Comparison of ENCODE assay signal across 9 cellular contexts in the genomic region with DNA sequence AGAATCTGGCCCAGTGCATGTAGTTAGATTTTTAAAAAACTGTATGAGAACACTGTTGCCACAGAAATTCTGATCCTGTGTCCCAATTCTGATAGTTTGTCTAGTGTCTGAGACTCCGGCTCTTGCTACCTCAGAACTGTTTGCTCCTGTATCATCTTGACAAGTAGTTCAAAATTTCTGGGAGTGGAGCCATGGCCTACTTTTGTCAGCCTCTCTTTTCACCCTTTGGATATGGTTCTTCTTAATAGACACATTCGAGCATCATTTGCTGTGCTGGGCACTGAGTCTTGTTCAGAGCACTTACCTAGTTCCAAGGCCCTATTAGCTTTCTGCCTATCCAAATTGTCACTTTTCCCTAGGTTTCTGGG. TPM values are rescaled to one million over a fixed set of nuclear protein-coding genes. Genes with fewer than 3 reads are reported as not detected.
DNase-seq lines count a peak whose midpoint lies in the region; ATAC-seq and TF ChIP-seq lines count a peak whose summit lies in the region.
"Had no signal": no experiment of that assay in that cellular context is flagged by ENCODE, and none has a peak within 500 bp of the region (broad histone marks: within the 10 kb centered on the region; RNA-seq: fewer than 3 reads in every experiment).

No MANE protein-coding gene starts in this region.

- H3K9me3 Mint-ChIP-seq in activated naive CD4-positive, alpha-beta T cell treated with anti-CD3 and anti-CD28 coated beads, Interleukin-2, amount 10 ng/mL, durations not matched to agents 7 days and 5 days, result peaks cover 9% of the 10 kb centered on the region

- H3K27ac ChIP-seq in adrenal gland (peak overlapping the region in 3 of 5 donors; percentile 24 to 64 (median 46)), mesodermal cell (ENCODE audit: low read depth, low read length, severe bottlenecking) (peak overlapping the region; percentile 65), vagina (peak overlapping the region; percentile 13)
- H3K27ac ChIP-seq: colonic mucosa had no signal

- no peak for TF ChIP-seq POLR2A in adrenal gland (IDR thresholded peaks at IDR 0.05)
- TF ChIP-seq POLR2A in vagina (IDR thresholded peaks at IDR 0.05), result no peak

- no peak for TF ChIP-seq CTCF in adrenal gland (IDR thresholded peaks at IDR 0.05)
- no peak for TF ChIP-seq CTCF in vagina (IDR thresholded peaks at IDR 0.05)

- H3K36me3 ChIP-seq in adrenal gland (replicated peaks in 1 of 2) (peaks cover 0 to 6% of the 10 kb centered on the region in 2 donors), mesodermal cell (ENCODE audit: control insufficient read depth, insufficient read depth, low read length) (peaks cover 6% of the 10 kb centered on the region), vagina (peaks cover 0 to 19% of the 10 kb centered on the region in 2 donors)
- H3K36me3 ChIP-seq: colonic mucosa had no signal

- ATAC-seq in GM18868 (IDR thresholded peaks at IDR 0.05; ENCODE audit: unreplicated experiment) (no peak), HG02588 (IDR thresholded peaks at IDR 0.05; ENCODE audit: unreplicated experiment) (no peak)

- peaks cover 50% of the 10 kb centered on the region for H3K4me1 Mint-ChIP-seq in activated naive CD4-positive, alpha-beta T cell treated with anti-CD3 and anti-CD28 coated beads, Interleukin-2, amount 10 ng/mL, durations not matched to agents 7 days and 5 days

- H3K4me3 Mint-ChIP-seq in activated naive CD4-positive, alpha-beta T cell treated with anti-CD3 and anti-CD28 coated beads, Interleukin-2, amount 10 ng/mL, durations not matched to agents 7 days and 5 days, result peak overlapping the region; percentile 27

- H3K9me3 ChIP-seq in adrenal gland (replicated peaks in 1 of 3) (no peaks in the 10 kb centered on the region), mesodermal cell (ENCODE audit: control insufficient read depth, low read length) (peaks cover 7% of the 10 kb centered on the region), vagina (no peaks in the 10 kb centered on the region)
- H3K9me3 ChIP-seq: colonic mucosa had no signal

- H3K36me3 Mint-ChIP-seq in activated naive CD4-positive, alpha-beta T cell treated with anti-CD3 and anti-CD28 coated beads, Interleukin-2, amount 10 ng/mL, durations not matched to agents 7 days and 5 days, result peaks cover 23% of the 10 kb centered on the region

- peak overlapping the region; percentile 85 for H3K27ac Mint-ChIP-seq in activated naive CD4-positive, alpha-beta T cell treated with anti-CD3 and anti-CD28 coated beads, Interleukin-2, amount 10 ng/mL, durations not matched to agents 7 days and 5 days

- H3K4me3 ChIP-seq in adrenal gland, result no peak overlapping the region
- H3K4me3 ChIP-seq in mesodermal cell (ENCODE audit: extremely low read depth, insufficient read depth, low read length, poor library complexity, severe bottlenecking), result no peak overlapping the region
- H3K4me3 ChIP-seq in vagina, result no peak overlapping the region
- H3K4me3 ChIP-seq: colonic mucosa had no signal

- CTCF ChIA-PET in activated naive CD4-positive, alpha-beta T cell treated with anti-CD3 and anti-CD28 coated beads, Interleukin-2, amount 10 ng/mL, durations not matched to agents 7 days and 5 days (lab: Charles Lee), result interaction anchor here (0.8 to 2.0 kb wide), 3 partner anchors 22 to 51 kb away, joined by 3 to 8 read pairs (median 3); no protein-coding TSS in a partner anchor

- H3K27me3 ChIP-seq in adrenal gland (no peaks in the 10 kb centered on the region), vagina (no peaks in the 10 kb centered on the region)
- H3K27me3 ChIP-seq: colonic mucosa had no signal

- intact Hi-C loops in adrenal gland (cut with DNase I) (no loop called here), vagina (cut with DNase I) (no loop called here)

- DNase-seq in activated naive CD4-positive, alpha-beta T cell treated with anti-CD3 and anti-CD28 coated beads, Interleukin-2, amount 10 ng/mL, durations not matched to agents 7 days and 5 days, result no peak
- DNase-seq in activated naive CD4-positive, alpha-beta T cell treated with anti-CD3 and anti-CD28 coated beads, Interleukin-2, amount 50 U/mL, for 16 hours, result no peak
- DNase-seq in adrenal gland (peak in 6 of 7 donors; percentile 13 to 77 (median 36)), vagina (ENCODE audit: extremely low spot score in 2 of 2) (no peak), NOMO-1 (lab: John Stamatoyannopoulos, UW; ENCODE audit: unreplicated experiment in 2 of 2) (no peak)

- H3K4me1 ChIP-seq in adrenal gland (replicated peaks in 1 of 2), result peaks cover 0 to 15% of the 10 kb centered on the region in 2 donors
- H3K4me1 ChIP-seq in mesodermal cell (ENCODE audit: control insufficient read depth, insufficient read depth, low read length, poor library complexity, severe bottlenecking), result peaks cover 14% of the 10 kb centered on the region
- peaks cover 28% of the 10 kb centered on the region for H3K4me1 ChIP-seq in vagina
- H3K4me1 ChIP-seq: colonic mucosa had no signal

- no peaks in the 10 kb centered on the region for H3K27me3 Mint-ChIP-seq in activated naive CD4-positive, alpha-beta T cell treated with anti-CD3 and anti-CD28 coated beads, Interleukin-2, amount 10 ng/mL, durations not matched to agents 7 days and 5 days

- WGBS in adrenal gland, 4 donors, result 25 to 30% (median 27%) methylated on average over 2 of the region's 2 CpGs
- 85 to 95% methylated on average over 2 of the region's 2 CpGs for WGBS in mesodermal cell (ENCODE audit: insufficient coverage in 2 of 2), 2 experiments

RNA-seq across cellular contexts. Expression of a gene that starts 46.9 kb away (rescaled TPM):
- 10 to 100 TPM; 13.6 to 50.2 (median 31.0) TPM for total RNA-seq in adrenal gland
- 10 to 100 TPM in 1 of 3 donors, 1 to 10 TPM in 2; 3.8 to 17.3 (median 5.0) TPM for polyA plus RNA-seq in adrenal gland
- 8.5 TPM for polyA plus RNA-seq in mesodermal cell (2013, experiment 1 of 2)
- 8.2 TPM for polyA plus RNA-seq in mesodermal cell (2013, experiment 2 of 2)
- total RNA-seq in vagina, result 25.3 TPM

Comparison
In these comparisons a context has a peak if more than half of its experiments do, and no peak if none do; other contexts are left out.
1. DNase-seq: peak in adrenal gland (6 of 7); none in activated naive CD4-positive, alpha-beta T cell treated with anti-CD3 and anti-CD28 coated beads, Interleukin-2, amount 10 ng/mL, durations not matched to agents 7 days and 5 days (single experiment), activated naive CD4-positive, alpha-beta T cell treated with anti-CD3 and anti-CD28 coated beads, Interleukin-2, amount 50 U/mL, for 16 hours (single experiment), vagina (0 of 2) and NOMO-1 (0 of 2).
2. H3K27ac ChIP-seq: peak in every context shown above with its lines; median percentile 65 in mesodermal cell; 46 in adrenal gland; 13 in vagina.